25 cellular contexts compared by ENCODE assay signal in the genomic region with DNA sequence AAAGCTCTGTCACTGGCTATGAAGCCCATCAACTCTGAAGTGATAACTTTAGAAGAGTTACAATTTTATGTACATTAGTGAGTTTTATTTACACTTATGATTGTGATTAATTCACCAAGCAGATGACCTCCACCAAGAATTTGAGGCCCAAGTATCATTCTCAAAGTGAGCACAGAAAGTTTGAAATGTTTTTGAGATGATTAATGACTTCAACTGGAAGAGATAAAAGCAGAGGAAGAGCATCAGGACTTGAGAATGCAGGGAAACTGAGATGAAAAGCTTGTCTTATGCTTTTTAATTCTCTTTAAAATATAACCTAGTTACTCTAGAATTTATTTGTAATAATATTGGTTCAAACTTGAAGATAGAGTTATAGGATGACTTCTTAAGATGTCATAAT.
"Had no signal": no experiment of that assay in that cellular context is flagged by ENCODE, and none has a peak within 500 bp of the region (broad histone marks: within the 10 kb centered on the region; RNA-seq: fewer than 3 reads in every experiment).

No MANE protein-coding gene starts in this region.

- H3K4me3 ChIP-seq: body of pancreas, dorsolateral prefrontal cortex, gastrocnemius medialis, neural progenitor cell, thyroid gland, upper lobe of right lung had no signal

- ATAC-seq: activated CD8-positive, alpha-beta T cell treated with anti-CD3 and anti-CD28 coated beads, Interleukin-2, amount 10 ng/mL, durations not matched to agents 7 days and 5 days; body of pancreas; effector memory CD8-positive, alpha-beta T cell; esophagus mucosa; gastrocnemius medialis; left ventricle myocardium superior; naive thymus-derived CD8-positive, alpha-beta T cell; sciatic nerve; stimulated activated naive CD8-positive, alpha-beta T cell treated with anti-CD3 and anti-CD28 coated beads, Interleukin-15, Interleukin-2, amounts not matched to agents 100 U/mL and 50 U/mL, for 24 hours; T-cell; upper lobe of right lung had no signal

- H3K4me1 ChIP-seq: body of pancreas, gastrocnemius medialis, thyroid gland, upper lobe of right lung had no signal

- H3K36me3 ChIP-seq: gastrocnemius medialis, neural progenitor cell, thyroid gland, upper lobe of right lung had no signal

- H3K4me2 ChIP-seq: neural progenitor cell had no signal

- H2AFZ ChIP-seq: neural progenitor cell had no signal

- H3K9ac ChIP-seq: neural progenitor cell had no signal

- H3K27me3 ChIP-seq: body of pancreas, dorsolateral prefrontal cortex, gastrocnemius medialis, neural progenitor cell, thyroid gland, upper lobe of right lung had no signal

- DNase-seq: activated CD4-positive, alpha-beta T cell treated with anti-CD3 and anti-CD28 coated beads for 1 hour; activated CD4-positive, alpha-beta T cell treated with anti-CD3 and anti-CD28 coated beads, Interleukin-2, amount 50 U/mL, for 1 hour; activated CD8-positive, alpha-beta T cell treated with anti-CD3 and anti-CD28 coated beads, Interleukin-2, amount 10 ng/mL, durations not matched to agents 7 days and 5 days; activated naive CD4-positive, alpha-beta T cell treated with anti-CD3 and anti-CD28 coated beads for 36 hours; activated naive CD8-positive, alpha-beta T cell treated with anti-CD3 and anti-CD28 coated beads, Interleukin-2, amount 10 ng/mL, durations not matched to agents 7 days and 5 days; activated T-cell treated with anti-CD3 and anti-CD28 coated beads, Interleukin-2, amount 50 U/mL, for 1 hour; body of pancreas; caudate nucleus; dorsolateral prefrontal cortex; effector memory CD8-positive, alpha-beta T cell; gastrocnemius medialis; hippocampal formation; left ventricle myocardium superior; mammary epithelial cell; posterior cingulate gyrus; stimulated activated CD4-positive, alpha-beta T cell treated with anti-CD3 and anti-CD28 coated beads, Interleukin-4, amount 100 ng/mL, for 24 hours; stimulated activated naive CD8-positive, alpha-beta T cell treated with anti-CD3 and anti-CD28 coated beads, Interleukin-15, Interleukin-2, amounts not matched to agents 100 U/mL and 50 U/mL, for 24 hours; substantia nigra; T-cell; thyroid gland; upper lobe of right lung had no signal

- H3K9me3 ChIP-seq: body of pancreas, gastrocnemius medialis, thyroid gland, upper lobe of right lung had no signal

- H3K27ac ChIP-seq: body of pancreas, dorsolateral prefrontal cortex, gastrocnemius medialis, neural progenitor cell, thyroid gland, upper lobe of right lung had no signal
